Comparison of ENCODE assay signal across 1 cellular context in genomic region chr20:24629668-24630067, GRCh38.
TF ChIP-seq lines count a peak whose summit lies in the region.

No MANE protein-coding gene starts in this region.

TF ChIP-seq in K562, 482 proteins besides CTCF, POLR2A, EP300 and RAD21 (continued from another document):
- TF ChIP-seq, protein P1, sequence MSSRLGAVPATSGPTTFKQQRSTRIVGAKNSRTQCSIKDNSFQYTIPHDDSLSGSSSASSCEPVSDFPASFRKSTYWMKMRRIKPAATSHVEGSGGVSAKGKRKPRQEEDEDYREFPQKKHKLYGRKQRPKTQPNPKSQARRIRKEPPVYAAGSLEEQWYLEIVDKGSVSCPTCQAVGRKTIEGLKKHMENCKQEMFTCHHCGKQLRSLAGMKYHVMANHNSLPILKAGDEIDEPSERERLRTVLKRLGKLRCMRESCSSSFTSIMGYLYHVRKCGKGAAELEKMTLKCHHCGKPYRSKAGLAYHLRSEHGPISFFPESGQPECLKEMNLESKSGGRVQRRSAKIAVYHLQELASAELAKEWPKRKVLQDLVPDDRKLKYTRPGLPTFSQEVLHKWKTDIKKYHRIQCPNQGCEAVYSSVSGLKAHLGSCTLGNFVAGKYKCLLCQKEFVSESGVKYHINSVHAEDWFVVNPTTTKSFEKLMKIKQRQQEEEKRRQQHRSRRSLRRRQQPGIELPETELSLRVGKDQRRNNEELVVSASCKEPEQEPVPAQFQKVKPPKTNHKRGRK (tag; IDR thresholded peaks at IDR 0.05), result no peak
- TF ChIP-seq, protein P2, sequence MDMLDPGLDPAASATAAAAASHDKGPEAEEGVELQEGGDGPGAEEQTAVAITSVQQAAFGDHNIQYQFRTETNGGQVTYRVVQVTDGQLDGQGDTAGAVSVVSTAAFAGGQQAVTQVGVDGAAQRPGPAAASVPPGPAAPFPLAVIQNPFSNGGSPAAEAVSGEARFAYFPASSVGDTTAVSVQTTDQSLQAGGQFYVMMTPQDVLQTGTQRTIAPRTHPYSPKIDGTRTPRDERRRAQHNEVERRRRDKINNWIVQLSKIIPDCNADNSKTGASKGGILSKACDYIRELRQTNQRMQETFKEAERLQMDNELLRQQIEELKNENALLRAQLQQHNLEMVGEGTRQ (CRISPR knock-in tag; IDR thresholded peaks at IDR 0.05), result no peak
